21 cellular contexts compared by ENCODE assay signal in genomic region chr2:52570716-52571115, GRCh38.
DNase-seq lines count a peak whose midpoint lies in the region; ATAC-seq and TF ChIP-seq lines count a peak whose summit lies in the region.
"Had no signal": no experiment of that assay in that cellular context is flagged by ENCODE, and none has a peak within 500 bp of the region (broad histone marks: within the 10 kb centered on the region; RNA-seq: fewer than 3 reads in every experiment).

No MANE protein-coding gene starts in this region.

- H3K36me3 Mint-ChIP-seq in activated naive CD8-positive, alpha-beta T cell treated with anti-CD3 and anti-CD28 coated beads for 36 hours = no peaks in the 10 kb centered on the region
- H3K36me3 Mint-ChIP-seq in CD14-positive monocyte = no peaks in the 10 kb centered on the region
- H3K36me3 Mint-ChIP-seq: CD8-positive, alpha-beta T cell had no signal

- TF ChIP-seq EP300 in gastroesophageal sphincter (IDR thresholded peaks at IDR 0.05) = no peak

- H3K4me3 ChIP-seq in gastroesophageal sphincter (no peak overlapping the region), lower lobe of right lung (no peak overlapping the region), osteoblast (ENCODE audit: insufficient read depth, low read length) (no peak overlapping the region), upper lobe of right lung (no peak overlapping the region)
- H3K4me3 ChIP-seq: BLaER1, GM12878 had no signal

- no peaks in the 10 kb centered on the region for H3K36me3 ChIP-seq in gastroesophageal sphincter
- no peaks in the 10 kb centered on the region for H3K36me3 ChIP-seq in lower lobe of right lung
- H3K36me3 ChIP-seq in osteoblast (ENCODE audit: insufficient read depth, low read length) = no peaks in the 10 kb centered on the region
- H3K36me3 ChIP-seq in upper lobe of right lung = no peaks in the 10 kb centered on the region
- H3K36me3 ChIP-seq: BE2C, BLaER1 had no signal

- H3K9me3 ChIP-seq in gastroesophageal sphincter (peaks cover 0 to 12% (median 0%) of the 10 kb centered on the region in 3 donors), lower lobe of right lung (peaks cover 7% of the 10 kb centered on the region), osteoblast (ENCODE audit: low read depth, low read length) (no peaks in the 10 kb centered on the region), upper lobe of right lung (no peaks in the 10 kb centered on the region)
- H3K9me3 ChIP-seq: BE2C had no signal

- in situ Hi-C loops in ACHN (cut with HindIII; ENCODE audit: low pct_ligation_motif_present, low pct_unique_long_range_greater_than_20kb, low sequenced_read_pairs) = no loop called here

- no peaks in the 10 kb centered on the region for H3K79me2 ChIP-seq in osteoblast (ENCODE audit: insufficient read depth, low read length)

- no peaks in the 10 kb centered on the region for H3K27me3 Mint-ChIP-seq in activated naive CD8-positive, alpha-beta T cell treated with anti-CD3 and anti-CD28 coated beads for 36 hours
- no peaks in the 10 kb centered on the region for H3K27me3 Mint-ChIP-seq in CD14-positive monocyte (ENCODE audit: low read depth in 3 of 3)
- H3K27me3 Mint-ChIP-seq: CD4-positive, alpha-beta T cell had no signal

- DNase-seq in lower lobe of right lung (no peak), osteoblast (ENCODE audit: insufficient read length, low spot score, missing footprints) (peak; percentile 53), upper lobe of right lung (no peak), DMS53 (lab: John Stamatoyannopoulos, UW) (no peak), ACHN (no peak), CD14-positive monocyte (ENCODE audit: low spot score) (no peak)
- no peak for DNase-seq in activated naive CD8-positive, alpha-beta T cell treated with anti-CD3 and anti-CD28 coated beads for 36 hours
- DNase-seq: 8988T; BE2C; C1 segment of cervical spinal cord; Caco-2; Calu3; CD4-positive, alpha-beta T cell; CD8-positive, alpha-beta T cell; DMS79; DND-41; EL; GDM1 had no signal

- TF ChIP-seq POLR2A in gastroesophageal sphincter (IDR thresholded peaks at IDR 0.05) = no peak

- no peaks in the 10 kb centered on the region for H4K20me1 ChIP-seq in osteoblast (ENCODE audit: insufficient read depth, low read length)
- H4K20me1 ChIP-seq: BLaER1 had no signal

- no peak overlapping the region for H3K27ac Mint-ChIP-seq in activated naive CD8-positive, alpha-beta T cell treated with anti-CD3 and anti-CD28 coated beads for 36 hours
- peak overlapping the region in 1 of 7 donors; percentile 6 for H3K27ac Mint-ChIP-seq in CD14-positive monocyte
- H3K27ac Mint-ChIP-seq: CD4-positive, alpha-beta T cell; CD8-positive, alpha-beta T cell had no signal

- H3K27ac ChIP-seq in gastroesophageal sphincter = no peak overlapping the region
- H3K27ac ChIP-seq in lower lobe of right lung = no peak overlapping the region
- H3K27ac ChIP-seq in osteoblast (ENCODE audit: low read depth, low read length) = no peak overlapping the region
- no peak overlapping the region for H3K27ac ChIP-seq in upper lobe of right lung
- H3K27ac ChIP-seq: BLaER1 had no signal

- 93 to 100% methylated on average over 3 to 8 of the region's 19 CpGs for WGBS in gastroesophageal sphincter (ENCODE audit: low coverage in 1 of 2), 2 donors

- TF ChIP-seq CTCF in gastroesophageal sphincter (IDR thresholded peaks at IDR 0.05) (no peak), lower lobe of right lung (IDR thresholded peaks at IDR 0.05) (no peak), osteoblast (IDR thresholded peaks at IDR 0.05; ENCODE audit: extremely low read depth, low read depth, low read length) (no peak), upper lobe of right lung (IDR thresholded peaks at IDR 0.05) (no peak), CD14-positive monocyte (IDR thresholded peaks at IDR 0.05) (no peak)

- H3K4me1 ChIP-seq in gastroesophageal sphincter = no peaks in the 10 kb centered on the region
- H3K4me1 ChIP-seq in lower lobe of right lung = no peaks in the 10 kb centered on the region
- H3K4me1 ChIP-seq in osteoblast (ENCODE audit: insufficient read depth, low read length) = no peaks in the 10 kb centered on the region
- no peaks in the 10 kb centered on the region for H3K4me1 ChIP-seq in upper lobe of right lung
- H3K4me1 ChIP-seq: BE2C, BLaER1, Caco-2 had no signal

- H2AFZ ChIP-seq in osteoblast (ENCODE audit: low read length) = no peak overlapping the region

- peak; percentile 31 for ATAC-seq in gastroesophageal sphincter
- ATAC-seq in lower lobe of right lung = peak; percentile 29 to 42
- peak; percentile 26 for ATAC-seq in upper lobe of right lung
- ATAC-seq: CD8-positive, alpha-beta T cell; GM12878 had no signal

- H3K4me2 ChIP-seq in osteoblast (ENCODE audit: insufficient read depth, low read length) = no peak overlapping the region
- H3K4me2 ChIP-seq: BLaER1 had no signal

- intact Hi-C loops in lower lobe of right lung (cut with DNase I) = no loop called here
- intact Hi-C loops in upper lobe of right lung (cut with DNase I) = no loop called here
- intact Hi-C loops in CD14-positive monocyte (cut with micrococcal nuclease) = no loop called here

- H3K27me3 ChIP-seq in gastroesophageal sphincter (no peaks in the 10 kb centered on the region), lower lobe of right lung (ENCODE audit: low read depth) (no peaks in the 10 kb centered on the region), osteoblast (ENCODE audit: insufficient read depth, low read length) (no peaks in the 10 kb centered on the region), upper lobe of right lung (no peaks in the 10 kb centered on the region)
- H3K27me3 ChIP-seq: BE2C, BLaER1 had no signal

- H3K9me3 Mint-ChIP-seq in activated naive CD8-positive, alpha-beta T cell treated with anti-CD3 and anti-CD28 coated beads for 36 hours = peaks cover 16% of the 10 kb centered on the region
- peaks cover 22 to 36% (median 30%) of the 10 kb centered on the region in 7 donors for H3K9me3 Mint-ChIP-seq in CD14-positive monocyte

- no peak overlapping the region for H3K4me3 Mint-ChIP-seq in activated naive CD8-positive, alpha-beta T cell treated with anti-CD3 and anti-CD28 coated beads for 36 hours
- H3K4me3 Mint-ChIP-seq in CD14-positive monocyte = no peak overlapping the region
- H3K4me3 Mint-ChIP-seq: CD4-positive, alpha-beta T cell; CD8-positive, alpha-beta T cell had no signal

- no peaks in the 10 kb centered on the region for H3K4me1 Mint-ChIP-seq in activated naive CD8-positive, alpha-beta T cell treated with anti-CD3 and anti-CD28 coated beads for 36 hours
- H3K4me1 Mint-ChIP-seq in CD14-positive monocyte = no peaks in the 10 kb centered on the region
